23 cellular contexts compared by ENCODE assay signal in genomic region chr13:86877449-86877848, GRCh38.
"Had no signal": no experiment of that assay in that cellular context is flagged by ENCODE, and none has a peak within 500 bp of the region (broad histone marks: within the 10 kb centered on the region; RNA-seq: fewer than 3 reads in every experiment).

No MANE protein-coding gene starts in this region.

- DNase-seq: activated CD4-positive, alpha-beta T cell treated with anti-CD3 and anti-CD28 coated beads for 4 hours; activated CD8-positive, alpha-beta memory T cell treated with anti-CD3 and anti-CD28 coated beads, Interleukin-2, amount 50 U/mL, for 48 hours; activated CD8-positive, alpha-beta T cell treated with anti-CD3 and anti-CD28 coated beads for 36 hours; activated effector memory CD4-positive, alpha-beta T cell treated with Interleukin-2 at 50 U/mL for 16 hours; activated naive CD4-positive, alpha-beta T cell; activated T-cell treated with anti-CD3 and anti-CD28 coated beads, Interleukin-2, amount 50 U/mL, for 1 hour; amniotic stem cell; MM.1S; NCI-H1105; NCI-H1436; NCI-H1694 treated with DMSO at 0.1 percent for 48 hours; NCI-H2029 treated with DMSO at 0.1 percent for 48 hours; NCI-H446; NCI-H524; PC-3; SHP77 treated with DMSO at 0.1 percent for 48 hours had no signal

- ATAC-seq: activated CD4-positive, CD25-positive, alpha-beta regulatory T cell treated with anti-CD3 and anti-CD28 coated beads, Interleukin-2, amount 50 U/mL, for 24 hours; activated CD8-positive, alpha-beta T cell treated with anti-CD3 and anti-CD28 coated beads for 36 hours; PC-3 had no signal

- H3K9me3 ChIP-seq: ascending aorta had no signal

- H3K27ac Mint-ChIP-seq: activated CD8-positive, alpha-beta T cell treated with anti-CD3 and anti-CD28 coated beads for 36 hours; activated naive CD4-positive, alpha-beta T cell treated with anti-CD3 and anti-CD28 coated beads, Interleukin-2, amount 50 U/mL, for 24 hours; brain; T-helper 1 cell treated with Interleukin-12 subunit alpha and Interleukin-12 subunit beta and Interleukin-4 antibody, amounts not matched to agents 30 μg/mL and 1 μg/mL, for 36 hours had no signal

- H3K4me1 Mint-ChIP-seq: activated naive CD4-positive, alpha-beta T cell treated with anti-CD3 and anti-CD28 coated beads, Interleukin-2, amount 50 U/mL, for 24 hours; brain; central memory CD8-positive, alpha-beta T cell had no signal

- H3K4me3 Mint-ChIP-seq: activated CD8-positive, alpha-beta T cell treated with anti-CD3 and anti-CD28 coated beads for 36 hours; activated naive CD4-positive, alpha-beta T cell treated with anti-CD3 and anti-CD28 coated beads, Interleukin-2, amount 50 U/mL, for 24 hours; brain; central memory CD8-positive, alpha-beta T cell; T-helper 1 cell treated with Interleukin-12 subunit alpha and Interleukin-12 subunit beta and Interleukin-4 antibody, amounts not matched to agents 30 μg/mL and 1 μg/mL, for 36 hours had no signal

- H3K4me3 ChIP-seq: ascending aorta had no signal

- H3K9me3 Mint-ChIP-seq: activated naive CD4-positive, alpha-beta T cell treated with anti-CD3 and anti-CD28 coated beads, Interleukin-2, amount 50 U/mL, for 24 hours; brain; T-helper 1 cell treated with Interleukin-12 subunit alpha and Interleukin-12 subunit beta and Interleukin-4 antibody, amounts not matched to agents 30 μg/mL and 1 μg/mL, for 36 hours had no signal

- H3K4me1 ChIP-seq: ascending aorta had no signal

- H3K36me3 ChIP-seq: ascending aorta had no signal

- H3K27me3 Mint-ChIP-seq: activated CD8-positive, alpha-beta T cell treated with anti-CD3 and anti-CD28 coated beads for 36 hours; activated naive CD4-positive, alpha-beta T cell treated with anti-CD3 and anti-CD28 coated beads, Interleukin-2, amount 50 U/mL, for 24 hours; brain; central memory CD8-positive, alpha-beta T cell had no signal

- FAIRE-seq: RCC 7860 had no signal

- H3K36me3 Mint-ChIP-seq: activated naive CD4-positive, alpha-beta T cell treated with anti-CD3 and anti-CD28 coated beads, Interleukin-2, amount 50 U/mL, for 24 hours; brain had no signal

- H3K27ac ChIP-seq: ascending aorta had no signal

- H3K27me3 ChIP-seq: ascending aorta had no signal
